Comparison of ENCODE assay signal across 12 cellular contexts in the genomic region with DNA sequence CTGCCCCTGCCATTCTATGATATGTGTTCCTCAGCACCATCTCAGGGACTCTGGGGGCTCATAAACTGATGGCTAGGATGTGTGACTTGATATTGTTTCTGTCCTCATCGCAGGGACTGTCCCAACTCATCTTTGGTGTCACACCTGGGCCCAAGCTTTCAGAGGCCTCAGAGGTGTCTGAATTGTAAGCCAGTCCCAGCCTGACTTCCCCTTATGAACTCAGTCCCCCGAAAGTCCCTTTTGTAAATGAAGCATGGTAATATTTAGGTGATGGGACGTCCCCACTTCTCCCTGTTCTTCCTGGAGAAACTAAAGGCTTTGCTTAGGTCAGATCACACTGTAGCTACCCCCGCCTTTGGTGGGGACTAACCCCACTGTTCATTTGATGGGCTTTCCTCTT.
DNase-seq lines count a peak whose midpoint lies in the region; ATAC-seq and TF ChIP-seq lines count a peak whose summit lies in the region.
"Had no signal": no experiment of that assay in that cellular context is flagged by ENCODE, and none has a peak within 500 bp of the region (broad histone marks: within the 10 kb centered on the region; RNA-seq: fewer than 3 reads in every experiment).

No MANE protein-coding gene starts in this region.

- POLR2A ChIA-PET in RWPE1 (lab: Yijun Ruan, JAX; ENCODE audit: low non-redundant PET) = no interaction called here

- H3K27ac ChIP-seq in RWPE1 = no peak overlapping the region

- TF ChIP-seq CTCF in RWPE1 (conservative IDR thresholded peaks at IDR 0.05; ENCODE audit: low read depth) = no peak

- CTCF ChIA-PET in RWPE1 (lab: Yijun Ruan, JAX) = interaction anchor here (0.6 to 0.7 kb wide), 2 partner anchors 117 to 231 kb away, joined by 3 to 4 read pairs; no protein-coding TSS in a partner anchor

- peak; percentile 75 for ATAC-seq in HG02588 (IDR thresholded peaks at IDR 0.05; ENCODE audit: unreplicated experiment)
- peak; percentile 58 for ATAC-seq in HG03558 (IDR thresholded peaks at IDR 0.05; ENCODE audit: extremely low read depth, unreplicated experiment)

- DNase-seq in stimulated activated CD4-positive, alpha-beta T cell treated with anti-CD3 and anti-CD28 coated beads, Interleukin-1b, Interleukin-23, amount 100 ng/mL, for 48 hours = peak; percentile 42
- DNase-seq in stimulated activated CD4-positive, alpha-beta T cell treated with anti-CD3 and anti-CD28 coated beads, Interleukin-2, amount 100 ng/mL, for 48 hours = no peak
- DNase-seq in iPS-NIHi7 (ENCODE audit: extremely low spot score) (no peak), HuH-7 (ENCODE audit: low spot score) (no peak), NCI-H187 (lab: John Stamatoyannopoulos, UW) (no peak), RWPE1 (ENCODE audit: low spot score) (no peak)
- DNase-seq: GDM1, HCEC 1CT, islet precursor cell, NCI-H510A treated with DMSO at 0.1 percent for 48 hours had no signal
